1 cellular context compared by ENCODE assay signal in the genomic region with DNA sequence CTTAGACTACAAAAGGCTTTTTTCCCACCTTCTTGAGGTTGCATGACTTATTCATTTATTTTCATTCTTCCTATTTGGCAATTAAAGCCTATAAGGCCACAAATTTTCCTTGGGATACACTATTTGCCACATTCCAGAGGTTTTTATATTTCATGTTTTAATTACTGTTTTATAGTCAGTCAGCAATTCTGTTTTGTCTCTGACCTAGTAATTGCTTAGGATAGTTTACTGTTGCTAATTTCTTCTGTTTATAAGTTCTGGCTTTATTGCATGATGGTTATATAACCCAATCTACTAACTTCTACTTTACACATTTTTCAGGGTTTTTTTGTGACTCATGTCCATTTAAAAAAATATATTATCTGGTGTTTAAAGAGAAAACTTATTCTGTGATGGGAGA.
TF ChIP-seq lines count a peak whose summit lies in the region.

No MANE protein-coding gene starts in this region.

TF ChIP-seq in HepG2, 621 proteins besides CTCF, POLR2A, EP300 and RAD21:
- TF ChIP-seq SUZ12 (IDR thresholded peaks at IDR 0.05; ENCODE audit: low read depth, low read length) (no peak), MAFF (IDR thresholded peaks at IDR 0.05; ENCODE audit: low read depth, low read length) (peak; percentile 17; the same call in 1 of the 2 replicates), MAFK (conservative IDR thresholded peaks at IDR 0.05 in 1 of 2, IDR thresholded peaks at IDR 0.05 in 1 of 2; ENCODE audit: low read length in 2 of 2) (0 out of 4 replicates have a peak, but pooled peaks of 1 of the 2 experiments have one; percentile 42)
